20 cellular contexts compared by ENCODE assay signal in the genomic region with DNA sequence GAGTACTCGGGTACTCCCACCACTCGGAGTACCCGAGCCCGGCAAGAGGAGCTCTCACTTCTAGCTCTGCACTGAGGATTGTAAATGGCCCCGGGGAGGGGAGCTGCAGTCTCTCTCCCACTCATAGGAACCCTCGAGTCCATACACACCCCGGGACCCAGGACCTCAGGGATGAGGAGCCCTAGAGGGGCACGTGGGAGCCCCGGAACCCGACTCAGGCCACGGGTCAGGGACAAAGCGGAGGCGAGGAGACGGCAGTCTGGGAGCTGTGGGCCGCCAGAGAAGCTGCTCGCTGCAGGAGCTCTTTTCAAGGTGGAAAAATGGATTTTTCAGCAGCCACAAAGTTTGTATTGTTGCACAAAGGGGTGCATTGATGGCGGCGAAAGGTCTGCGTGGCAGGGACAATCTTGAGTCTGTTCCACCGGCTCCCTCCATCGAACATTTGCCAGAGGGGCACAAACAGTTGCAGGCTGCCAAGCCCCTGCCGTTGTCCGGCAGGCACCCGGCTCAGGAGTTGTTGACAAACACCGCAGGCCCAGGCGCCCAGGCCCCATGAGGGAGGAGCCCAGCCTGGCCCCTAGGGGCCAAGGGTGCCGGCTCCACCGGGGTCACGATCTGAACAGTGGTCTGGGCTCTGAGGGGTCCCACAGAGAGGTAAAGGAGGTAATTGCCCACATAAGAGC. TPM values are rescaled to one million over a fixed set of nuclear protein-coding genes. Genes with fewer than 3 reads are reported as not detected.
A peak's percentile ranks its signal among the peaks of the same experiment; 100 is the strongest.
DNase-seq lines count a peak whose midpoint lies in the region; ATAC-seq and TF ChIP-seq lines count a peak whose summit lies in the region.
"Had no signal": no experiment of that assay in that cellular context is flagged by ENCODE, and none has a peak within 500 bp of the region (broad histone marks: within the 10 kb centered on the region; RNA-seq: fewer than 3 reads in every experiment).

No MANE protein-coding gene starts in this region.

- peaks cover 16% of the 10 kb centered on the region for H3K27me3 ChIP-seq in CD4-positive, alpha-beta memory T cell (ENCODE audit: insufficient read depth, low read length)
- H3K27me3 ChIP-seq in H9 (ENCODE audit: insufficient read depth, low read length) (peaks cover 95% of the 10 kb centered on the region), endodermal cell (ENCODE audit: control insufficient read depth, insufficient read depth, low read length, poor library complexity, severe bottlenecking) (peaks cover 100% of the 10 kb centered on the region), neural cell (ENCODE audit: insufficient read depth, low read depth, low read length) (peaks cover 99% of the 10 kb centered on the region), lower lobe of right lung (ENCODE audit: low read depth) (peaks cover 54% of the 10 kb centered on the region)
- H3K27me3 ChIP-seq: ovary had no signal

- ATAC-seq in HG02571 (IDR thresholded peaks at IDR 0.05; ENCODE audit: unreplicated experiment) (no peak), lower lobe of right lung (no peak)
- ATAC-seq: activated CD8-positive, alpha-beta T cell treated with anti-CD3 and anti-CD28 coated beads, Interleukin-2, amount 10 ng/mL, durations not matched to agents 7 days and 5 days had no signal

- no peaks in the 10 kb centered on the region for H3K79me1 ChIP-seq in H9 (ENCODE audit: insufficient read depth, low read depth, low read length, poor library complexity, severe bottlenecking)

- no peaks in the 10 kb centered on the region for H3K36me3 ChIP-seq in CD4-positive, alpha-beta memory T cell (ENCODE audit: insufficient read depth, low read length)
- H3K36me3 ChIP-seq in endodermal cell (ENCODE audit: control insufficient read depth, insufficient read depth, low read length) (no peaks in the 10 kb centered on the region), neural cell (ENCODE audit: insufficient read depth, low read length) (no peaks in the 10 kb centered on the region), lower lobe of right lung (no peaks in the 10 kb centered on the region)
- H3K36me3 ChIP-seq: ovary, stomach, vagina had no signal

- H3K4me3 Mint-ChIP-seq in CD4-positive, alpha-beta memory T cell, result peak overlapping the region in 6 of 8 donors; percentile 84 to 91 (median 88)
- H3K4me3 Mint-ChIP-seq in H9 (peak overlapping the region; percentile 57 to 86; a peak in 4 of 5 replicates), endodermal cell (peak overlapping the region; percentile 47)

- H2AK5ac ChIP-seq in H9 (ENCODE audit: insufficient read length, low read length), result no peak overlapping the region

- H3K18ac ChIP-seq in H9 (ENCODE audit: insufficient read length, low read depth, low read length), result no peak overlapping the region

- no CpG with 5 or more reads among the region's 29 CpGs for WGBS in H9 (ENCODE audit: extremely low coverage, insufficient read length, low lambda C conversion rate)
- WGBS in endodermal cell (ENCODE audit: insufficient coverage in 1 of 2, insufficient read length in 1 of 2), 2 experiments, result 19 to 22% methylated on average over 13 to 29 of the region's 29 CpGs

- no peak for DNase-seq in CD4-positive, alpha-beta memory T cell
- DNase-seq in H9 (no peak), endodermal cell (peak; percentile 73), lower lobe of right lung (no peak), G401 (ENCODE audit: low spot score) (no peak)
- DNase-seq: activated CD8-positive, alpha-beta T cell treated with anti-CD3 and anti-CD28 coated beads, Interleukin-2, amount 10 ng/mL, durations not matched to agents 7 days and 5 days; activated naive CD4-positive, alpha-beta T cell; central memory CD4-positive, alpha-beta T cell; foreskin keratinocyte; mammary epithelial cell; NCI-H1105 treated with DMSO at 0.1 percent for 48 hours; NCI-H2227 treated with DMSO at 0.1 percent for 48 hours; NK-92 treated with Interleukin-12 subunit alpha and Interleukin-12 subunit beta, amount 100 ng/mL, for 24 hours; ovary; stomach; T1000 had no signal

- H3K9me3 ChIP-seq in CD4-positive, alpha-beta memory T cell (ENCODE audit: control insufficient read depth in 1 of 2, low read length in 2 of 2), result no peaks in the 10 kb centered on the region
- no peaks in the 10 kb centered on the region for H3K9me3 ChIP-seq in H9 (ENCODE audit: control insufficient read depth, low read depth, low read length)
- no peaks in the 10 kb centered on the region for H3K9me3 ChIP-seq in endodermal cell (ENCODE audit: control insufficient read depth, low read length)
- peaks cover 11% of the 10 kb centered on the region for H3K9me3 ChIP-seq in neural cell (ENCODE audit: low read length)
- H3K9me3 ChIP-seq in lower lobe of right lung, result no peaks in the 10 kb centered on the region
- H3K9me3 ChIP-seq: stomach, vagina had no signal

- H3T11ph ChIP-seq in H9 (ENCODE audit: low read length), result no peak overlapping the region

- intact Hi-C loops in CD4-positive, alpha-beta memory T cell (cut with micrococcal nuclease), result no loop called here
- intact Hi-C loops in lower lobe of right lung (cut with DNase I), result no loop called here

- H2BK12ac ChIP-seq in H9 (ENCODE audit: insufficient read length, low read depth, low read length), result no peak overlapping the region

- H4K8ac ChIP-seq in H9 (replicated peaks; ENCODE audit: insufficient read length, low read depth, low read length), result no peak overlapping the region

- no peak for TF ChIP-seq EP300 in neural cell (conservative IDR thresholded peaks at IDR 0.05; ENCODE audit: poor library complexity, severe bottlenecking)

- H3K27ac Mint-ChIP-seq in CD4-positive, alpha-beta memory T cell, result peak overlapping the region in 1 of 7 donors; percentile 70
- H3K27ac Mint-ChIP-seq in H9, result no peak overlapping the region
- no peak overlapping the region for H3K27ac Mint-ChIP-seq in endodermal cell
- H3K27ac Mint-ChIP-seq: activated CD8-positive, alpha-beta T cell treated with anti-CD3 and anti-CD28 coated beads, Interleukin-2, amount 10 ng/mL, durations not matched to agents 7 days and 5 days had no signal

- no peak overlapping the region for H3K27ac ChIP-seq in CD4-positive, alpha-beta memory T cell (ENCODE audit: low read depth, low read length)
- H3K27ac ChIP-seq in H9 (ENCODE audit: insufficient read length, low read depth, low read length) (no peak overlapping the region), endodermal cell (ENCODE audit: low read depth, low read length) (no peak overlapping the region), neural cell (ENCODE audit: low read length) (no peak overlapping the region), lower lobe of right lung (no peak overlapping the region)
- H3K27ac ChIP-seq: foreskin keratinocyte, ovary, stomach, vagina had no signal

- H3K14ac ChIP-seq in H9 (ENCODE audit: insufficient read depth, low read length), result no peak overlapping the region

- no peak overlapping the region for H2BK5ac ChIP-seq in H9 (ENCODE audit: insufficient read length, low read length)

- H3K4ac ChIP-seq in H9 (ENCODE audit: low read depth, low read length), result no peak overlapping the region

- no peak overlapping the region for H2BK120ac ChIP-seq in H9 (ENCODE audit: low read depth, low read length, poor library complexity, severe bottlenecking)

- no peak overlapping the region for H3K4me3 ChIP-seq in CD4-positive, alpha-beta memory T cell (ENCODE audit: low read length in 2 of 2)
- H3K4me3 ChIP-seq in endodermal cell (ENCODE audit: low read length), result no peak overlapping the region
- H3K4me3 ChIP-seq in neural cell (ENCODE audit: low read length), result no peak overlapping the region
- no peak overlapping the region for H3K4me3 ChIP-seq in lower lobe of right lung
- H3K4me3 ChIP-seq: K562, ovary had no signal

- no peak for TF ChIP-seq RAD21 in neural cell (conservative IDR thresholded peaks at IDR 0.05)

- peak overlapping the region; percentile 90 for H3K4me2 ChIP-seq in H9 (ENCODE audit: insufficient read depth, insufficient read length, low read length)
- no peak overlapping the region for H3K4me2 ChIP-seq in neural cell (ENCODE audit: low read length)

- CTCF ChIA-PET in CD4-positive, alpha-beta memory T cell (lab: Charles Lee; ENCODE audit: partially characterized antibody), result interaction anchor here (1.2 to 1.5 kb wide), 2 partner anchors 26 to 143 kb away, joined by 3 read pairs; no protein-coding TSS in a partner anchor

- H2BK15ac ChIP-seq in H9 (ENCODE audit: low read depth, low read length), result no peak overlapping the region

- POLR2A ChIA-PET in CD4-positive, alpha-beta memory T cell (lab: Charles Lee; ENCODE audit: partially characterized antibody), result interaction anchor here (0.8 to 1.7 kb wide), 3 partner anchors 34 to 41 kb away, joined by 3 to 6 read pairs (median 3); no protein-coding TSS in a partner anchor

- no peak overlapping the region for H4K91ac ChIP-seq in H9 (ENCODE audit: insufficient read length, low read depth, low read length)

- peaks cover 27 to 61% (median 42%) of the 10 kb centered on the region in 4 donors for H3K4me1 Mint-ChIP-seq in CD4-positive, alpha-beta memory T cell
- H3K4me1 Mint-ChIP-seq in H9 (peaks cover 60 to 79% of the 10 kb centered on the region in 2 experiments), endodermal cell (peaks cover 51% of the 10 kb centered on the region)

- H3K23ac ChIP-seq in H9 (ENCODE audit: insufficient read length, low read depth, low read length), result no peak overlapping the region

- H3K9me2 ChIP-seq in neural cell (ENCODE audit: insufficient read depth, low read length), result no peaks in the 10 kb centered on the region

- no peaks in the 10 kb centered on the region for H3K79me2 ChIP-seq in H9 (ENCODE audit: insufficient read depth, low read length)
- no peaks in the 10 kb centered on the region for H3K79me2 ChIP-seq in neural cell (replicated peaks; ENCODE audit: insufficient read depth, low read length)

- no peak overlapping the region for H4K5ac ChIP-seq in H9 (ENCODE audit: insufficient read length, low read depth, low read length)

- H3K36me3 Mint-ChIP-seq in CD4-positive, alpha-beta memory T cell, result peaks cover 0 to 2% of the 10 kb centered on the region in 2 donors
- no peaks in the 10 kb centered on the region; a peak in 2 of 7 replicates for H3K36me3 Mint-ChIP-seq in H9 (ENCODE audit: insufficient read depth in 1 of 3, low read depth in 3 of 3)
- no peaks in the 10 kb centered on the region for H3K36me3 Mint-ChIP-seq in endodermal cell (ENCODE audit: low read depth)

- H2AFZ ChIP-seq in H9 (ENCODE audit: low read length) (no peak overlapping the region), neural cell (ENCODE audit: low read depth, low read length) (no peak overlapping the region)

- H3K56ac ChIP-seq in H9 (ENCODE audit: insufficient read length, low read depth, low read length), result no peak overlapping the region

- H2BK20ac ChIP-seq in H9 (ENCODE audit: low read depth, low read length, poor library complexity, severe bottlenecking), result no peak overlapping the region

- H3K4me1 ChIP-seq in CD4-positive, alpha-beta memory T cell (ENCODE audit: insufficient read depth, low read length), result peaks cover 44% of the 10 kb centered on the region
- H3K4me1 ChIP-seq in H9 (ENCODE audit: insufficient read depth, low read length), result peaks cover 4% of the 10 kb centered on the region; the same call in 1 of the 2 replicates
- H3K4me1 ChIP-seq in endodermal cell (ENCODE audit: control insufficient read depth, insufficient read depth, low read length), result peaks cover 2% of the 10 kb centered on the region
- peaks cover 64% of the 10 kb centered on the region for H3K4me1 ChIP-seq in lower lobe of right lung
- H3K4me1 ChIP-seq: foreskin keratinocyte had no signal

- H3K27me3 Mint-ChIP-seq in CD4-positive, alpha-beta memory T cell, result peaks cover 6 to 19% of the 10 kb centered on the region in 2 donors
- H3K27me3 Mint-ChIP-seq in H9 (ENCODE audit: low read depth), result peaks cover 100% of the 10 kb centered on the region
- H3K27me3 Mint-ChIP-seq in endodermal cell (ENCODE audit: insufficient read depth), result peaks cover 100% of the 10 kb centered on the region

- in situ Hi-C loops in G401 (cut with HindIII; ENCODE audit: low sequenced_read_pairs), result no loop called here

- peaks cover 0 to under 1% (median 0%) of the 10 kb centered on the region in 8 donors for H3K9me3 Mint-ChIP-seq in CD4-positive, alpha-beta memory T cell
- H3K9me3 Mint-ChIP-seq in H9 (peaks cover 0 to 2% of the 10 kb centered on the region in 2 experiments; a peak in 3 of 5 replicates), endodermal cell (no peaks in the 10 kb centered on the region)

- H3K23me2 ChIP-seq in H9 (ENCODE audit: insufficient read length, low read depth, low read length, poor library complexity, severe bottlenecking), result peaks cover 45% of the 10 kb centered on the region

- TF ChIP-seq CTCF in H9 (conservative IDR thresholded peaks at IDR 0.05) (no peak), endodermal cell (conservative IDR thresholded peaks at IDR 0.05) (no peak), neural cell (IDR thresholded peaks at IDR 0.05; ENCODE audit: poor library complexity, severe bottlenecking) (no peak), lower lobe of right lung (IDR thresholded peaks at IDR 0.05) (no peak)

- no peaks in the 10 kb centered on the region for H3F3A ChIP-seq in neural cell (ENCODE audit: insufficient read depth, low read length, poor library complexity, severe bottlenecking)

- no peak overlapping the region for H3K9ac ChIP-seq in H9 (ENCODE audit: extremely low read depth, insufficient read length, low read length)
- no peak overlapping the region for H3K9ac ChIP-seq in endodermal cell (ENCODE audit: extremely low read depth, low read length, poor library complexity, severe bottlenecking)
- no peak overlapping the region for H3K9ac ChIP-seq in neural cell (ENCODE audit: low read length)

- H4K20me1 ChIP-seq in H9 (ENCODE audit: control insufficient read depth, insufficient read depth, insufficient read length), result no peaks in the 10 kb centered on the region
- no peaks in the 10 kb centered on the region for H4K20me1 ChIP-seq in neural cell (ENCODE audit: insufficient read depth)

RNA-seq across cellular contexts. Expression of gene FLI1, which starts 5.7 kb away (rescaled TPM):
- total RNA-seq in CD4-positive, alpha-beta memory T cell, result 100 to 1,000 TPM; 112 to 122 TPM
- polyA plus RNA-seq in CD4-positive, alpha-beta memory T cell, result 10 to 100 TPM; 54.6 to 93.1 TPM
- total RNA-seq in H9 (2021), result 0.24 and 0.66 TPM in 2 replicates
- total RNA-seq in endodermal cell, result under 1 TPM in 1 of 2 donors, not detected in 1; 0.20 TPM
- polyA plus RNA-seq in endodermal cell (2013, experiment 1 of 2), result 2.2 TPM
- 2.0 TPM for polyA plus RNA-seq in endodermal cell (2013, experiment 2 of 2)
- 0.38 TPM in 1 of 2 replicates, not detected in the other for polyA plus RNA-seq in neural cell
- not detected in 2 replicates for polyA minus RNA-seq in neural cell
- 64.2 TPM for total RNA-seq in lower lobe of right lung
- 0.03 TPM in 1 of 2 replicates, not detected in the other for total RNA-seq in G401 (2014; rRNA removed; shearing (Covaris generic))
- polyA plus RNA-seq: K562 had no signal

Comparison
In these comparisons a context has a peak if more than half of its experiments do, and no peak if none do; other contexts are left out.
1. RNA of gene FLI1, which starts 5.7 kb away (total RNA-seq): 112 to 122 TPM in CD4-positive, alpha-beta memory T cell and 64.2 TPM in lower lobe of right lung (single experiment); 0.24 to 0.66 TPM in H9, 0.20 TPM in endodermal cell and 0.03 TPM in G401; every median in the first group is over 10 times any median in the second.
2. Peak in every context shown above with its lines, with median percentiles within 50 percentile points of each other: H3K4me3 Mint-ChIP-seq.